ENCODE assay signal across 35 cellular contexts in genomic region chr6:162819284-162819683, GRCh38.
"Had no signal": no experiment of that assay in that cellular context is flagged by ENCODE, and none has a peak within 500 bp of the region (broad histone marks: within the 10 kb centered on the region; RNA-seq: fewer than 3 reads in every experiment).

No MANE protein-coding gene starts in this region.

- H3K27me3 ChIP-seq: MG63 had no signal

- H3K4me3 ChIP-seq: MG63 had no signal

- H3K36me3 ChIP-seq: MG63 had no signal

- H3K9me3 ChIP-seq: MG63 had no signal

- DNase-seq: Karpas-422, Kasumi-1, MG63, MM.1S, MV-4-11, NCI-H1048, NCI-H1092, NCI-H1092 treated with DMSO at 0.1 percent for 48 hours, NCI-H1105, NCI-H1105 treated with DMSO at 0.1 percent for 48 hours, NCI-H1417, NCI-H1417 treated with DMSO at 0.1 percent for 48 hours, NCI-H1436, NCI-H1436 treated with DMSO at 0.1 percent for 48 hours, NCI-H146, NCI-H1694, NCI-H1694 treated with DMSO at 0.1 percent for 48 hours, NCI-H187, NCI-H187 treated with DMSO at 0.1 percent for 48 hours, NCI-H1930, NCI-H2029, NCI-H2029 treated with DMSO at 0.1 percent for 48 hours, NCI-H2081, NCI-H2081 treated with DMSO at 0.1 percent for 48 hours, NCI-H2107, NCI-H2171, NCI-H2171 treated with DMSO at 0.1 percent for 48 hours, NCI-H2227 treated with DMSO at 0.1 percent for 48 hours, NCI-H226, NCI-H345, NCI-H446, NCI-H446 treated with DMSO at 0.1 percent for 48 hours, NCI-H510A, NCI-H510A treated with DMSO at 0.1 percent for 48 hours, NCI-H524 had no signal
